41 cellular contexts compared by ENCODE assay signal in the genomic region with DNA sequence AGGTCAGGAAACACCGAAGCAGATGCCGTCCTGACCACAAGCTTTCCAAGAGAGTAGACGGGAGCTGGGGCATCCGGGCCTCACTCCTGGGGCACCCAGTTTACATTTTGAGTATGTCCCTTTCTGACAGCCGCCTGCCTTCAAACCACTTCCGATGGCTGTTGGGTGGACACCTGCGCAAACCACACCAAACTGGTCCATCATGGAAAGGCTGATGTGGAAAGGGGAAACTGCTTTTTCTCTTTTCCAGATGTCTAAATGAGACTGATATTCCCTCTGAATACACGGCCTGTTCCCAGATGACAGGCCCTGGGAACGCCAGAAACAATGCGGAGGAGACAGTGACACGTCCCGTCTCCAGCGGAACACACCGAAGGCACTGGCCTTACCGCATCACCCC.
"Had no signal": no experiment of that assay in that cellular context is flagged by ENCODE, and none has a peak within 500 bp of the region (broad histone marks: within the 10 kb centered on the region; RNA-seq: fewer than 3 reads in every experiment).

No MANE protein-coding gene starts in this region.

- H3K36me3 Mint-ChIP-seq: activated naive CD4-positive, alpha-beta T cell treated with anti-CD3 and anti-CD28 coated beads, Interleukin-2, amount 10 ng/mL, durations not matched to agents 7 days and 5 days; activated naive CD4-positive, alpha-beta T cell treated with anti-CD3 and anti-CD28 coated beads, Interleukin-2, amount 50 U/mL, for 24 hours; activated naive CD4-positive, alpha-beta T cell treated with anti-CD3 and anti-CD28 coated beads, Interleukin-2, amount 50 U/mL, for 72 hours; activated naive CD8-positive, alpha-beta T cell; activated naive CD8-positive, alpha-beta T cell treated with anti-CD3 and anti-CD28 coated beads for 36 hours; activated naive CD8-positive, alpha-beta T cell treated with anti-CD3 and anti-CD28 coated beads, Interleukin-2, amount 10 ng/mL, durations not matched to agents 7 days and 5 days; brain had no signal

- H3K4me1 ChIP-seq: adrenal gland, ascending aorta, body of pancreas, breast epithelium had no signal

- H3K4me3 Mint-ChIP-seq: activated naive CD4-positive, alpha-beta T cell treated with anti-CD3 and anti-CD28 coated beads for 36 hours; activated naive CD4-positive, alpha-beta T cell treated with anti-CD3 and anti-CD28 coated beads, Interleukin-2, amount 10 ng/mL, durations not matched to agents 7 days and 5 days; activated naive CD4-positive, alpha-beta T cell treated with anti-CD3 and anti-CD28 coated beads, Interleukin-2, amount 50 U/mL, for 24 hours; activated naive CD8-positive, alpha-beta T cell; activated naive CD8-positive, alpha-beta T cell treated with anti-CD3 and anti-CD28 coated beads for 36 hours; activated naive CD8-positive, alpha-beta T cell treated with anti-CD3 and anti-CD28 coated beads, Interleukin-2, amount 10 ng/mL, durations not matched to agents 7 days and 5 days; activated naive CD8-positive, alpha-beta T cell treated with anti-CD3 and anti-CD28 coated beads, Interleukin-2, amount 50 U/mL, for 24 hours; activated T-cell treated with anti-CD3 and anti-CD28 coated beads, Interleukin-2, amount 50 U/mL, for 24 hours; activated T-cell treated with anti-CD3 and anti-CD28 coated beads, Interleukin-2, amount 50 U/mL, for 4 hours; activated T-cell treated with anti-CD3 and anti-CD28 coated beads, Interleukin-2, amount 50 U/mL, for 72 hours; activated T-helper 1 cell treated with anti-CD3 and anti-CD28 coated beads, Interleukin-12 subunit alpha, Interleukin-12 subunit beta, Interleukin-2, Interleukin-4 antibody, amounts not matched to agents 30 ng/mL and 10 ng/mL and 1 ng/mL, durations not matched to agents 14 hours and 24 hours and 36 hours; activated T-helper 17 cell treated with anti-CD3 and anti-CD28 coated beads, Interleukin-2, amount 50 U/mL, for 72 hours; brain; central memory CD8-positive, alpha-beta T cell had no signal

- H3K36me3 ChIP-seq: adrenal gland, ascending aorta, brain microvascular endothelial cell, breast epithelium, cardiac muscle cell had no signal

- H3K4me1 Mint-ChIP-seq: activated naive CD4-positive, alpha-beta T cell treated with anti-CD3 and anti-CD28 coated beads, Interleukin-2, amount 10 ng/mL, durations not matched to agents 7 days and 5 days; activated naive CD4-positive, alpha-beta T cell treated with anti-CD3 and anti-CD28 coated beads, Interleukin-2, amount 50 U/mL, for 24 hours; activated naive CD8-positive, alpha-beta T cell treated with anti-CD3 and anti-CD28 coated beads, Interleukin-2, amount 50 U/mL, for 24 hours; activated T-helper 17 cell treated with anti-CD3 and anti-CD28 coated beads, Interleukin-2, amount 50 U/mL, for 72 hours; central memory CD8-positive, alpha-beta T cell had no signal

- H3K27me3 Mint-ChIP-seq: activated naive CD4-positive, alpha-beta T cell treated with anti-CD3 and anti-CD28 coated beads, Interleukin-2, amount 10 ng/mL, durations not matched to agents 7 days and 5 days; activated naive CD8-positive, alpha-beta T cell; activated naive CD8-positive, alpha-beta T cell treated with anti-CD3 and anti-CD28 coated beads, Interleukin-2, amount 50 U/mL, for 24 hours; activated T-helper 17 cell treated with anti-CD3 and anti-CD28 coated beads, Interleukin-2, amount 50 U/mL, for 72 hours; brain; central memory CD8-positive, alpha-beta T cell had no signal

- ATAC-seq: activated naive CD4-positive, alpha-beta T cell treated with anti-CD3 and anti-CD28 coated beads, Interleukin-2, amount 50 U/mL, for 72 hours; activated naive CD8-positive, alpha-beta T cell treated with anti-CD3 and anti-CD28 coated beads, Interleukin-2, amount 50 U/mL, for 24 hours; activated T-cell treated with anti-CD3 and anti-CD28 coated beads, Interleukin-2, amount 50 U/mL, for 4 hours; activated T-cell treated with anti-CD3 and anti-CD28 coated beads, Interleukin-2, amount 50 U/mL, for 72 hours; activated T-helper 17 cell treated with anti-CD3 and anti-CD28 coated beads, Interleukin-2, amount 50 U/mL, for 72 hours; body of pancreas had no signal

- H3K27ac ChIP-seq: adrenal gland, ascending aorta, body of pancreas, brain microvascular endothelial cell, breast epithelium, cardiac muscle cell had no signal

- H3K9me3 ChIP-seq: adrenal gland, ascending aorta, body of pancreas, breast epithelium had no signal

- H3K4me3 ChIP-seq: adrenal gland, ascending aorta, body of pancreas, breast epithelium, cardiac muscle cell had no signal

- FAIRE-seq: astrocyte, bronchial epithelial cell had no signal

- H3K27ac Mint-ChIP-seq: activated naive CD4-positive, alpha-beta T cell treated with anti-CD3 and anti-CD28 coated beads for 36 hours; activated naive CD4-positive, alpha-beta T cell treated with anti-CD3 and anti-CD28 coated beads, Interleukin-2, amount 10 ng/mL, durations not matched to agents 7 days and 5 days; activated naive CD4-positive, alpha-beta T cell treated with anti-CD3 and anti-CD28 coated beads, Interleukin-2, amount 50 U/mL, for 24 hours; activated naive CD4-positive, alpha-beta T cell treated with anti-CD3 and anti-CD28 coated beads, Interleukin-2, amount 50 U/mL, for 72 hours; activated naive CD8-positive, alpha-beta T cell; activated naive CD8-positive, alpha-beta T cell treated with anti-CD3 and anti-CD28 coated beads for 36 hours; activated naive CD8-positive, alpha-beta T cell treated with anti-CD3 and anti-CD28 coated beads, Interleukin-2, amount 10 ng/mL, durations not matched to agents 7 days and 5 days; activated naive CD8-positive, alpha-beta T cell treated with anti-CD3 and anti-CD28 coated beads, Interleukin-2, amount 50 U/mL, for 24 hours; activated T-cell treated with anti-CD3 and anti-CD28 coated beads, Interleukin-2, amount 50 U/mL, for 24 hours; activated T-cell treated with anti-CD3 and anti-CD28 coated beads, Interleukin-2, amount 50 U/mL, for 72 hours; activated T-helper 1 cell treated with anti-CD3 and anti-CD28 coated beads, Interleukin-12 subunit alpha, Interleukin-12 subunit beta, Interleukin-2, Interleukin-4 antibody, amounts not matched to agents 30 ng/mL and 10 ng/mL and 1 ng/mL, durations not matched to agents 14 hours and 24 hours and 36 hours; activated T-helper 17 cell treated with anti-CD3 and anti-CD28 coated beads, Interleukin-2, amount 50 U/mL, for 72 hours; activated T-helper 2 cell treated with anti-CD3 and anti-CD28 coated beads, Interferon-gamma antibody, Interleukin-2, Interleukin-4, amounts not matched to agents 10 μg/mL and 5 μg/mL and 100 μg/mL, durations not matched to agents 14 hours and 24 hours and 36 hours had no signal

- H3K27me3 ChIP-seq: adrenal gland, ascending aorta, body of pancreas, brain microvascular endothelial cell, cardiac muscle cell had no signal

- DNase-seq: activated effector memory CD4-positive, alpha-beta T cell treated with anti-CD3 and anti-CD28 coated beads, Interleukin-2, amount 50 U/mL, for 16 hours; activated effector memory CD4-positive, alpha-beta T cell treated with Interleukin-2 at 50 U/mL for 16 hours; activated gamma-delta T cell; activated gamma-delta T cell treated with Interleukin-2 at 50 U/mL for 16 hours; activated naive CD4-positive, alpha-beta T cell; activated naive CD4-positive, alpha-beta T cell treated with anti-CD3 and anti-CD28 coated beads for 36 hours; activated naive CD4-positive, alpha-beta T cell treated with anti-CD3 and anti-CD28 coated beads, Interleukin-2, amount 10 ng/mL, durations not matched to agents 7 days and 5 days; activated naive CD4-positive, alpha-beta T cell treated with anti-CD3 and anti-CD28 coated beads, Interleukin-2, amount 50 U/mL, for 16 hours; activated naive CD4-positive, alpha-beta T cell treated with Interleukin-2 at 50 U/mL for 16 hours; activated naive CD8-positive, alpha-beta T cell treated with anti-CD3 and anti-CD28 coated beads for 36 hours; activated naive CD8-positive, alpha-beta T cell treated with anti-CD3 and anti-CD28 coated beads, Interleukin-2, amount 10 ng/mL, durations not matched to agents 7 days and 5 days; activated naive CD8-positive, alpha-beta T cell treated with anti-CD3 and anti-CD28 coated beads, Interleukin-2, amount 50 U/mL, for 24 hours; activated T-cell treated with anti-CD3 and anti-CD28 coated beads for 4 hours; activated T-cell treated with anti-CD3 and anti-CD28 coated beads, Interleukin-2, amount 50 U/mL, for 1 hour; activated T-cell treated with anti-CD3 and anti-CD28 coated beads, Interleukin-2, amount 50 U/mL, for 24 hours; activated T-cell treated with anti-CD3 and anti-CD28 coated beads, Interleukin-2, amount 50 U/mL, for 4 hours; activated T-cell treated with anti-CD3 and anti-CD28 coated beads, Interleukin-2, amount 50 U/mL, for 48 hours; activated T-cell treated with anti-CD3 and anti-CD28 coated beads, Interleukin-2, amount 50 U/mL, for 72 hours; adrenal gland; amniotic stem cell; amygdala; anterior cingulate cortex; aorta; body of pancreas; brain microvascular endothelial cell; caudate nucleus; central memory CD4-positive, alpha-beta T cell; cerebellar nuclear complex had no signal

- H3K9me3 Mint-ChIP-seq: activated naive CD4-positive, alpha-beta T cell treated with anti-CD3 and anti-CD28 coated beads for 36 hours; activated naive CD4-positive, alpha-beta T cell treated with anti-CD3 and anti-CD28 coated beads, Interleukin-2, amount 10 ng/mL, durations not matched to agents 7 days and 5 days; activated naive CD4-positive, alpha-beta T cell treated with anti-CD3 and anti-CD28 coated beads, Interleukin-2, amount 50 U/mL, for 24 hours; activated naive CD8-positive, alpha-beta T cell treated with anti-CD3 and anti-CD28 coated beads for 36 hours; activated naive CD8-positive, alpha-beta T cell treated with anti-CD3 and anti-CD28 coated beads, Interleukin-2, amount 10 ng/mL, durations not matched to agents 7 days and 5 days; activated naive CD8-positive, alpha-beta T cell treated with anti-CD3 and anti-CD28 coated beads, Interleukin-2, amount 50 U/mL, for 24 hours; activated T-cell treated with anti-CD3 and anti-CD28 coated beads, Interleukin-2, amount 50 U/mL, for 24 hours; activated T-cell treated with anti-CD3 and anti-CD28 coated beads, Interleukin-2, amount 50 U/mL, for 4 hours; activated T-cell treated with anti-CD3 and anti-CD28 coated beads, Interleukin-2, amount 50 U/mL, for 72 hours; activated T-helper 1 cell treated with anti-CD3 and anti-CD28 coated beads, Interleukin-12 subunit alpha, Interleukin-12 subunit beta, Interleukin-2, Interleukin-4 antibody, amounts not matched to agents 30 ng/mL and 10 ng/mL and 1 ng/mL, durations not matched to agents 14 hours and 24 hours and 36 hours; activated T-helper 17 cell treated with anti-CD3 and anti-CD28 coated beads, Interleukin-2, amount 50 U/mL, for 72 hours; activated T-helper 2 cell treated with anti-CD3 and anti-CD28 coated beads, Interferon-gamma antibody, Interleukin-2, Interleukin-4, amounts not matched to agents 10 μg/mL and 5 μg/mL and 100 μg/mL, durations not matched to agents 14 hours and 24 hours and 36 hours; central memory CD8-positive, alpha-beta T cell had no signal
